20 cellular contexts compared by ENCODE assay signal in the genomic region with DNA sequence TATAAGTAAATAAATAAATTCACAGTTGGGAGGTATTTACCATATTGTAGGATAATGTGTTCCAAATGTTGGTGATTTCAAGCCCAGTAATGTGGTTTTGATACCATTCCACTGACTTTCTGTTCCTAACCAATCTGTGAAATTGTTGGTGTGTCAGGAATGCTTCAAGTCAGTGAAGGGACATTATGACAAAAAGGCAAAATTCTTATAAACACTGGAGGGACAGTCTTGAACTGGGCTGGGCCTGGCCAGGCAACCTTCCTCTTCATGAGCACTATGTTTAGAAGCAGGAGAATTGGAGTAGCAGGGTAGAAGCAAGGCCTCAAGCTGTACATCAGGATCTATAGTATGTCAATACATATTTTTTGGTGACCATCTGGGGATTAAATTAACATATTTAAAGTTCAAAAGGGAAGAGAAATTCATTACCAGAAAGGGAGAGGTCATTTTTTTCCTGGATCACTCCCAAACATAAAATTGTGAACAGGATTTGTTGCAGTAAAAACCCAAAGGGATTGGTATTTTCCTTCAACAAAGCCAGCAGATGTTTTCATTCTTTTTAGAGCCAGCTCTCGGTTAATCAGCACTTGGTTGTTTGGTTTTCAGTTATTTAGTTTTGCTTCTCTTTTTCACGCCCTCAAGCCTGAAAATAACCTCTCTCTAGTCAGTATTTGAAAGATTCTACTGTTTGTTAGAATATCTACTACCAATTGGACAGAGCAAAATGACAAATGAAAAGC.
A peak's percentile ranks its signal among the peaks of the same experiment; 100 is the strongest.
DNase-seq lines count a peak whose midpoint lies in the region; ATAC-seq, FAIRE-seq and TF ChIP-seq lines count a peak whose summit lies in the region.
"Had no signal": no experiment of that assay in that cellular context is flagged by ENCODE, and none has a peak within 500 bp of the region (broad histone marks: within the 10 kb centered on the region; RNA-seq: fewer than 3 reads in every experiment).

No MANE protein-coding gene starts in this region.

- no peak for ATAC-seq in lower lobe of right lung
- ATAC-seq in activated CD4-positive, alpha-beta T cell treated with anti-CD3 and anti-CD28 coated beads for 36 hours = no peak
- no peak for ATAC-seq in HG03039 (IDR thresholded peaks at IDR 0.05; ENCODE audit: unreplicated experiment)
- ATAC-seq in GM19035 (IDR thresholded peaks at IDR 0.05; ENCODE audit: unreplicated experiment) = no peak
- ATAC-seq: pancreas had no signal

- peak overlapping the region; percentile 83 for H3K27ac Mint-ChIP-seq in chondrocyte (ENCODE audit: unreplicated experiment)
- no peak overlapping the region for H3K27ac Mint-ChIP-seq in activated CD4-positive, alpha-beta T cell treated with anti-CD3 and anti-CD28 coated beads for 36 hours
- H3K27ac Mint-ChIP-seq: mesothelial cell of epicardium had no signal

- peaks cover 7% of the 10 kb centered on the region for H3K27me3 Mint-ChIP-seq in chondrocyte (ENCODE audit: low read depth)
- H3K27me3 Mint-ChIP-seq in activated CD4-positive, alpha-beta T cell treated with anti-CD3 and anti-CD28 coated beads for 36 hours = peaks cover 3% of the 10 kb centered on the region

- CTCF ChIA-PET in activated CD4-positive, alpha-beta T cell treated with anti-CD3 and anti-CD28 coated beads for 36 hours (lab: Charles Lee) = interaction anchor here (1.1 kb wide), 1 partner anchor 18 kb away, joined by 5 read pairs; no protein-coding TSS in a partner anchor

- H3K4me3 Mint-ChIP-seq in chondrocyte (ENCODE audit: unreplicated experiment) = no peak overlapping the region
- no peak overlapping the region for H3K4me3 Mint-ChIP-seq in activated CD4-positive, alpha-beta T cell treated with anti-CD3 and anti-CD28 coated beads for 36 hours
- H3K4me3 Mint-ChIP-seq: mesothelial cell of epicardium had no signal

- intact Hi-C loops in lower lobe of right lung (cut with DNase I) = no loop called here
- intact Hi-C loops in activated CD4-positive, alpha-beta T cell treated with anti-CD3 and anti-CD28 coated beads for 36 hours (cut with DNase I, micrococcal nuclease) = no loop called here

- POLR2A ChIA-PET in activated CD4-positive, alpha-beta T cell treated with anti-CD3 and anti-CD28 coated beads for 36 hours (lab: Charles Lee) = no interaction called here

- H3K9me3 ChIP-seq in lower lobe of right lung = no peaks in the 10 kb centered on the region
- H3K9me3 ChIP-seq: adrenal gland, pancreas, Peyer's patch had no signal

- DNase-seq in AG10803 (ENCODE audit: low read depth) (peak; percentile 95), HCEC 1CT (peak; percentile 10), chondrocyte (ENCODE audit: low spot score) (no peak), lower lobe of right lung (no peak), HTR-8/SVneo (ENCODE audit: insufficient read length, low spot score) (no peak)
- DNase-seq in activated CD4-positive, alpha-beta T cell treated with anti-CD3 and anti-CD28 coated beads for 36 hours = no peak
- DNase-seq: activated CD4-positive, alpha-beta T cell treated with anti-CD3 and anti-CD28 coated beads for 4 hours; activated T-cell treated with anti-CD3 and anti-CD28 coated beads, Interleukin-2, amount 50 U/mL, for 1 hour; adrenal gland; dermis blood vessel endothelial cell; foreskin melanocyte; NCI-H187 treated with DMSO at 0.1 percent for 48 hours; NCI-H526; pancreas; Peyer's patch; stimulated activated CD4-positive, alpha-beta T cell treated with anti-CD3 and anti-CD28 coated beads, Interleukin-12 subunit alpha, Interleukin-12 subunit beta, amount 100 ng/mL, for 4 hours; T-helper 2 cell had no signal

- no peaks in the 10 kb centered on the region for H3K36me3 ChIP-seq in lower lobe of right lung
- H3K36me3 ChIP-seq: adrenal gland, pancreas, Peyer's patch had no signal

- FAIRE-seq in HTR-8/SVneo (lab: Jason Lieb, UNC) = no peak
- FAIRE-seq: pancreas had no signal

- H3K27me3 ChIP-seq in lower lobe of right lung (ENCODE audit: low read depth) = no peaks in the 10 kb centered on the region
- H3K27me3 ChIP-seq: adrenal gland, pancreas, Peyer's patch had no signal

- H3K9me3 Mint-ChIP-seq in chondrocyte (ENCODE audit: low read depth) = peaks cover under 1% of the 10 kb centered on the region
- no peaks in the 10 kb centered on the region for H3K9me3 Mint-ChIP-seq in activated CD4-positive, alpha-beta T cell treated with anti-CD3 and anti-CD28 coated beads for 36 hours (ENCODE audit: low read depth)

- no peaks in the 10 kb centered on the region for H3K4me1 ChIP-seq in lower lobe of right lung
- H3K4me1 ChIP-seq: adrenal gland had no signal

- H3K36me3 Mint-ChIP-seq in chondrocyte (ENCODE audit: low read depth) = no peaks in the 10 kb centered on the region
- no peaks in the 10 kb centered on the region for H3K36me3 Mint-ChIP-seq in activated CD4-positive, alpha-beta T cell treated with anti-CD3 and anti-CD28 coated beads for 36 hours (ENCODE audit: low read depth)
- H3K36me3 Mint-ChIP-seq: mesothelial cell of epicardium had no signal

- H3K4me1 Mint-ChIP-seq in chondrocyte (ENCODE audit: low read depth) = peaks cover 21% of the 10 kb centered on the region
- H3K4me1 Mint-ChIP-seq in activated CD4-positive, alpha-beta T cell treated with anti-CD3 and anti-CD28 coated beads for 36 hours = peaks cover 4% of the 10 kb centered on the region

- H3K4me3 ChIP-seq in AG10803 (ENCODE audit: low read length) (no peak overlapping the region), lower lobe of right lung (no peak overlapping the region)
- H3K4me3 ChIP-seq: adrenal gland, pancreas, Peyer's patch had no signal

- H3K27ac ChIP-seq in lower lobe of right lung = peak overlapping the region; percentile 20
- H3K27ac ChIP-seq: pancreas, Peyer's patch had no signal

- no peak for TF ChIP-seq CTCF in AG10803 (conservative IDR thresholded peaks at IDR 0.05; ENCODE audit: low read length)
- no peak for TF ChIP-seq CTCF in chondrocyte (IDR thresholded peaks at IDR 0.05)
- TF ChIP-seq CTCF in lower lobe of right lung (IDR thresholded peaks at IDR 0.05) = no peak

Comparison
In these comparisons a context has a peak if more than half of its experiments do, and no peak if none do; other contexts are left out.
1. DNase-seq: peak in AG10803 (single experiment) and HCEC 1CT (single experiment); none in chondrocyte (single experiment), lower lobe of right lung (single experiment), activated CD4-positive, alpha-beta T cell treated with anti-CD3 and anti-CD28 coated beads for 36 hours (single experiment) and HTR-8/SVneo (single experiment).